In genomic region chr17:28526381-28526780, GRCh38 we compare ENCODE assay signal across 1 cellular context.
TF ChIP-seq lines count a peak whose summit lies in the region.

No MANE protein-coding gene starts in this region.

TF ChIP-seq in H1, 55 proteins besides CTCF, POLR2A, EP300 and RAD21:
- no peak for TF ChIP-seq NANOG (IDR thresholded peaks at IDR 0.05; ENCODE audit: insufficient read depth, low read depth, low read length, poor library complexity, severe bottlenecking)
- TF ChIP-seq BACH1 (IDR thresholded peaks at IDR 0.05; ENCODE audit: low read length): no peak
- no peak for TF ChIP-seq TEAD4 (IDR thresholded peaks at IDR 0.05; ENCODE audit: low read depth, low read length)
- TF ChIP-seq CBX8 (IDR thresholded peaks at IDR 0.05; ENCODE audit: borderline replicate concordance, low read depth, low read length): no peak
- TF ChIP-seq CHD2 (IDR thresholded peaks at IDR 0.05; ENCODE audit: low read length): no peak
- no peak for TF ChIP-seq CBX5 (IDR thresholded peaks at IDR 0.05; ENCODE audit: low read depth, low read length)
- no peak for TF ChIP-seq BRCA1 (IDR thresholded peaks at IDR 0.05; ENCODE audit: low read depth, low read length)
- no peak for TF ChIP-seq POU5F1 (IDR thresholded peaks at IDR 0.05; ENCODE audit: low read depth, low read length)
- no peak for TF ChIP-seq JUND (IDR thresholded peaks at IDR 0.05; ENCODE audit: low read length)
- TF ChIP-seq SRF (IDR thresholded peaks at IDR 0.05; ENCODE audit: low read depth, low read length): no peak
- no peak for TF ChIP-seq SIX5 (IDR thresholded peaks at IDR 0.05; ENCODE audit: low read depth, low read length)
- TF ChIP-seq RNF2 (IDR thresholded peaks at IDR 0.05; ENCODE audit: borderline replicate concordance, low read depth, low read length, missing control alignments, poor library complexity, severe bottlenecking): no peak
- TF ChIP-seq GTF2F1 (IDR thresholded peaks at IDR 0.05; ENCODE audit: borderline replicate concordance, low read depth, low read length): no peak
- TF ChIP-seq EZH2 (IDR thresholded peaks at IDR 0.05; ENCODE audit: low read depth, low read length, severe bottlenecking): no peak
- no peak for TF ChIP-seq HDAC2 (IDR thresholded peaks at IDR 0.05; ENCODE audit: borderline replicate concordance in 1 of 2, low read depth in 2 of 2, low read length in 2 of 2)
